In genomic region chrX:51641421-51642021, GRCh38 we compare ENCODE assay signal across 9 cellular contexts. TPM values are rescaled to one million over a fixed set of nuclear protein-coding genes. Genes with fewer than 3 reads are reported as not detected.
DNase-seq lines count a peak whose midpoint lies in the region; ATAC-seq and TF ChIP-seq lines count a peak whose summit lies in the region.
"Had no signal": no experiment of that assay in that cellular context is flagged by ENCODE, and none has a peak within 500 bp of the region (broad histone marks: within the 10 kb centered on the region; RNA-seq: fewer than 3 reads in every experiment).

No MANE protein-coding gene starts in this region.

- H3K9ac ChIP-seq in endodermal cell (ENCODE audit: extremely low read depth, low read length, poor library complexity, severe bottlenecking) = no peak overlapping the region

- peaks cover 57% of the 10 kb centered on the region for H3K9me3 Mint-ChIP-seq in endodermal cell
- H3K9me3 Mint-ChIP-seq: IgD-negative memory B cell had no signal

- DNase-seq in AML-193 (lab: John Stamatoyannopoulos, UW) (peak; percentile 11 to 31), NCI-H69 (lab: John Stamatoyannopoulos, UW) (peak; percentile 36), endodermal cell (peak; percentile 53), non-pigmented ciliary epithelial cell (ENCODE audit: low read depth) (peak; percentile 4)
- no peak for DNase-seq in activated naive CD4-positive, alpha-beta T cell (lab: John Stamatoyannopoulos, UW)

- H3K27ac Mint-ChIP-seq in endodermal cell = no peak overlapping the region
- H3K27ac Mint-ChIP-seq: IgD-negative memory B cell had no signal

- WGBS in endodermal cell (ENCODE audit: insufficient coverage in 1 of 2, insufficient read length in 1 of 2), 2 experiments = 48 to 65% methylated on average over 14 to 19 of the region's 19 CpGs

- H3K4me3 Mint-ChIP-seq in endodermal cell = no peak overlapping the region
- H3K4me3 Mint-ChIP-seq: IgD-negative memory B cell had no signal

- H3K4me3 ChIP-seq in endodermal cell (ENCODE audit: low read length) = no peak overlapping the region

- H3K36me3 ChIP-seq in endodermal cell (ENCODE audit: control insufficient read depth, insufficient read depth, low read length) = no peaks in the 10 kb centered on the region

- no peak overlapping the region for H3K27ac ChIP-seq in endodermal cell (ENCODE audit: low read depth, low read length)

- ATAC-seq in GM19467 (IDR thresholded peaks at IDR 0.05; ENCODE audit: unreplicated experiment) (no peak), GM19023 (IDR thresholded peaks at IDR 0.05; ENCODE audit: unreplicated experiment) (no peak)

- H3K9me3 ChIP-seq in endodermal cell (ENCODE audit: control insufficient read depth, low read length) = no peaks in the 10 kb centered on the region

- H3K4me1 Mint-ChIP-seq in endodermal cell = no peaks in the 10 kb centered on the region
- H3K4me1 Mint-ChIP-seq: IgD-negative memory B cell had no signal

- H3K27me3 Mint-ChIP-seq in endodermal cell (ENCODE audit: insufficient read depth) = no peaks in the 10 kb centered on the region

- no peaks in the 10 kb centered on the region for H3K4me1 ChIP-seq in endodermal cell (ENCODE audit: control insufficient read depth, insufficient read depth, low read length)

- H3K27me3 ChIP-seq in endodermal cell (ENCODE audit: control insufficient read depth, insufficient read depth, low read length, poor library complexity, severe bottlenecking) = no peaks in the 10 kb centered on the region

- H3K36me3 Mint-ChIP-seq in endodermal cell (ENCODE audit: low read depth) = peaks cover 1% of the 10 kb centered on the region
- H3K36me3 Mint-ChIP-seq: IgD-negative memory B cell had no signal

- peak; percentile 32; the same call in 2 of the 3 replicates for TF ChIP-seq CTCF in GM12872 (IDR thresholded peaks at IDR 0.05; ENCODE audit: insufficient read depth, low read depth, low read length)
- TF ChIP-seq CTCF in endodermal cell (conservative IDR thresholded peaks at IDR 0.05) = peak; percentile 76

RNA-seq across cellular contexts. Expression of gene CENPVL3, which starts 22.8 kb away (rescaled TPM):
- total RNA-seq in endodermal cell = 1 to 10 TPM; 2.4 to 3.5 TPM
- polyA plus RNA-seq in endodermal cell (2013, experiment 1 of 2) = 5.7 TPM
- polyA plus RNA-seq in endodermal cell (2013, experiment 2 of 2) = 5.5 TPM
- polyA plus RNA-seq: IgD-negative memory B cell had no signal

RNA-seq across cellular contexts. Expression of gene CENPVL2, which starts 41.1 kb away (rescaled TPM):
- under 1 TPM; 0.53 to 0.64 TPM for total RNA-seq in endodermal cell
- 1.5 TPM for polyA plus RNA-seq in endodermal cell (2013, experiment 1 of 2)
- 0.75 TPM for polyA plus RNA-seq in endodermal cell (2013, experiment 2 of 2)
- polyA plus RNA-seq: IgD-negative memory B cell had no signal

Comparison
In these comparisons a context has a peak if more than half of its experiments do, and no peak if none do; other contexts are left out.
1. DNase-seq: peak in AML-193 (2 of 2), NCI-H69 (single experiment), endodermal cell (single experiment) and non-pigmented ciliary epithelial cell (single experiment); none in activated naive CD4-positive, alpha-beta T cell (0 of 4).